16 cellular contexts compared by ENCODE assay signal in genomic region chr11:698493-699115, GRCh38. TPM values are rescaled to one million over a fixed set of nuclear protein-coding genes. Genes with fewer than 3 reads are reported as not detected.
A peak's percentile ranks its signal among the peaks of the same experiment; 100 is the strongest.
DNase-seq lines count a peak whose midpoint lies in the region; ATAC-seq and TF ChIP-seq lines count a peak whose summit lies in the region.
"Had no signal": no experiment of that assay in that cellular context is flagged by ENCODE, and none has a peak within 500 bp of the region (broad histone marks: within the 10 kb centered on the region; RNA-seq: fewer than 3 reads in every experiment).

No MANE protein-coding gene starts in this region.

- peaks cover 24% of the 10 kb centered on the region for H3K36me3 Mint-ChIP-seq in activated B cell treated with CpG ODN at 0.5 μM for 24 hours (ENCODE audit: low read depth)

- H3K27me3 Mint-ChIP-seq in activated B cell treated with CpG ODN at 0.5 μM for 24 hours: no peaks in the 10 kb centered on the region
- H3K27me3 Mint-ChIP-seq: activated CD4-positive, alpha-beta memory T cell treated with anti-CD3 and anti-CD28 coated beads for 36 hours; central memory CD8-positive, alpha-beta T cell; stimulated activated naive CD8-positive, alpha-beta T cell treated with anti-CD3 and anti-CD28 coated beads, Interleukin-15, amount 100 ng/mL, for 72 hours had no signal

- peak overlapping the region; percentile 94 for H3K27ac Mint-ChIP-seq in activated B cell treated with CpG ODN at 0.5 μM for 24 hours

- H3K9ac ChIP-seq in HUES48 (ENCODE audit: low read depth, low read length) (no peak overlapping the region), stomach smooth muscle (ENCODE audit: low read length in 2 of 2) (peak overlapping the region in 1 of 2 donors; percentile 61)

- H3K27me3 ChIP-seq in HUES48 (ENCODE audit: control insufficient read depth, insufficient read depth, low read length) (no peaks in the 10 kb centered on the region), gastroesophageal sphincter (no peaks in the 10 kb centered on the region), stomach smooth muscle (ENCODE audit: control insufficient read depth in 1 of 2, insufficient read depth in 2 of 2, low read length in 2 of 2) (no peaks in the 10 kb centered on the region)

- ATAC-seq in activated B cell treated with CpG ODN at 0.5 μM for 24 hours (ENCODE audit: low read depth) (no peak), gastroesophageal sphincter (no peak)
- ATAC-seq: stimulated activated naive CD8-positive, alpha-beta T cell treated with anti-CD3 and anti-CD28 coated beads, Interleukin-15, amount 100 ng/mL, for 72 hours had no signal

- TF ChIP-seq CTCF in activated B cell treated with CpG ODN at 0.5 μM for 24 hours (IDR thresholded peaks at IDR 0.05) (no peak), gastroesophageal sphincter (IDR thresholded peaks at IDR 0.05) (no peak)

- H3K9me3 ChIP-seq in HUES48 (ENCODE audit: control insufficient read depth, insufficient read depth, low read length): no peaks in the 10 kb centered on the region
- H3K9me3 ChIP-seq in gastroesophageal sphincter: no peaks in the 10 kb centered on the region
- H3K9me3 ChIP-seq in stomach smooth muscle (ENCODE audit: control insufficient read depth in 2 of 2, low read length in 2 of 2): no peaks in the 10 kb centered on the region

- no peaks in the 10 kb centered on the region for H3K9me3 Mint-ChIP-seq in activated B cell treated with CpG ODN at 0.5 μM for 24 hours
- H3K9me3 Mint-ChIP-seq: activated CD4-positive, alpha-beta memory T cell treated with anti-CD3 and anti-CD28 coated beads for 36 hours; activated naive CD4-positive, alpha-beta T cell treated with anti-CD3 and anti-CD28 coated beads, Interleukin-2, amount 10 ng/mL, durations not matched to agents 7 days and 5 days; central memory CD8-positive, alpha-beta T cell; stimulated activated naive CD8-positive, alpha-beta T cell treated with anti-CD3 and anti-CD28 coated beads, Interleukin-15, amount 100 ng/mL, for 72 hours had no signal

- no peak overlapping the region for H3K4me3 ChIP-seq in HUES48 (ENCODE audit: low read depth, low read length)
- no peak overlapping the region for H3K4me3 ChIP-seq in gastroesophageal sphincter
- H3K4me3 ChIP-seq in stomach smooth muscle (ENCODE audit: low read length in 2 of 2): no peak overlapping the region

- H3K27ac ChIP-seq in HUES48 (ENCODE audit: low read depth, low read length) (peak overlapping the region; percentile 88), gastroesophageal sphincter (peak overlapping the region in 3 of 4 donors; percentile 98 to 99 (median 99)), stomach smooth muscle (ENCODE audit: low read length) (peak overlapping the region; percentile 98)

- H3K36me3 ChIP-seq in HUES48 (ENCODE audit: control insufficient read depth, insufficient read depth, low read length): peaks cover 15% of the 10 kb centered on the region
- peaks cover 0 to 46% of the 10 kb centered on the region in 2 donors for H3K36me3 ChIP-seq in gastroesophageal sphincter
- peaks cover 4 to 8% of the 10 kb centered on the region in 2 donors for H3K36me3 ChIP-seq in stomach smooth muscle (ENCODE audit: control insufficient read depth in 2 of 2, insufficient read depth in 2 of 2, low read length in 2 of 2)

- no peak for TF ChIP-seq POLR2A in gastroesophageal sphincter (IDR thresholded peaks at IDR 0.05)

- CTCF ChIA-PET in activated B cell treated with CpG ODN at 0.5 μM for 24 hours (lab: Charles Lee): interaction anchor here (1.0 to 9.7 kb wide), 2 partner anchors 26 to 144 kb away, joined by 3 to 70 read pairs; no protein-coding TSS in a partner anchor

- intact Hi-C loops in activated B cell treated with CpG ODN at 0.5 μM for 24 hours (cut with micrococcal nuclease): loop anchor here (10.0 kb wide), 1 partner anchor 686 kb away; the partner anchor contains the start of gene BRSK2

- TF ChIP-seq EP300 in gastroesophageal sphincter (IDR thresholded peaks at IDR 0.05): no peak

- peaks cover 19% of the 10 kb centered on the region for H3K4me1 ChIP-seq in HUES48 (ENCODE audit: control insufficient read depth, insufficient read depth, low read length)
- H3K4me1 ChIP-seq in gastroesophageal sphincter: peaks cover 0 to 62% (median 29%) of the 10 kb centered on the region in 3 donors
- H3K4me1 ChIP-seq in stomach smooth muscle (ENCODE audit: control insufficient read depth, insufficient read depth, low read length): peaks cover 48% of the 10 kb centered on the region

- no peak for DNase-seq in activated B cell treated with CpG ODN at 0.5 μM for 24 hours
- DNase-seq in mucosa of gallbladder (ENCODE audit: low spot score): no peak
- DNase-seq in DMS53 treated with DMSO at 0.1 percent for 48 hours (lab: John Stamatoyannopoulos, UW; ENCODE audit: unreplicated experiment): no peak
- DNase-seq in T1000 (lab: John Stamatoyannopoulos, UW): no peak
- DNase-seq in CD1c-positive myeloid dendritic cell (ENCODE audit: extremely low spot score): no peak
- DNase-seq: activated CD4-positive, alpha-beta memory T cell treated with anti-CD3 and anti-CD28 coated beads for 36 hours; activated naive CD4-positive, alpha-beta T cell treated with anti-CD3 and anti-CD28 coated beads, Interleukin-2, amount 10 ng/mL, durations not matched to agents 7 days and 5 days; MM.1S; NCI-H2107; stimulated activated CD4-positive, alpha-beta T cell treated with anti-CD3 and anti-CD28 coated beads, Interleukin-4, amount 100 ng/mL, for 24 hours; stimulated activated naive CD8-positive, alpha-beta T cell treated with anti-CD3 and anti-CD28 coated beads, Interleukin-15, amount 100 ng/mL, for 72 hours; SW 1271 had no signal

- POLR2A ChIA-PET in activated B cell treated with CpG ODN at 0.5 μM for 24 hours (lab: Charles Lee): interaction anchor here (0.6 to 6.1 kb wide), 3 partner anchors 24 to 86 kb away, joined by 3 to 95 read pairs (median 26); partner anchors contain the start of gene IRF7

- H3K4me3 Mint-ChIP-seq in activated B cell treated with CpG ODN at 0.5 μM for 24 hours: no peak overlapping the region

- WGBS in gastroesophageal sphincter (ENCODE audit: low coverage in 1 of 2), 2 donors: 77% methylated on average over 9 to 14 of the region's 17 CpGs

- peaks cover 29% of the 10 kb centered on the region for H3K4me1 Mint-ChIP-seq in activated B cell treated with CpG ODN at 0.5 μM for 24 hours

RNA-seq across cellular contexts. Expression of gene TMEM80, which starts 3.0 kb away (rescaled TPM):
- total RNA-seq in activated B cell treated with CpG ODN at 0.5 μM for 24 hours (34.1 and 44.4 TPM in 2 replicates), gastroesophageal sphincter (10 to 100 TPM; 35.6 to 65.8 (median 48.6) TPM), mucosa of gallbladder (52.0 TPM)

RNA-seq across cellular contexts. Expression of gene DEAF1, which starts 3.6 kb away (rescaled TPM):
- 36.1 and 39.8 TPM in 2 replicates for total RNA-seq in activated B cell treated with CpG ODN at 0.5 μM for 24 hours
- 10 to 100 TPM; 19.9 to 45.0 (median 35.0) TPM for total RNA-seq in gastroesophageal sphincter
- total RNA-seq in mucosa of gallbladder: 45.0 TPM

RNA-seq across cellular contexts. Expression of gene EPS8L2, which starts 7.4 kb away (rescaled TPM):
- total RNA-seq in activated B cell treated with CpG ODN at 0.5 μM for 24 hours (5.6 and 5.9 TPM in 2 replicates), gastroesophageal sphincter (10 to 100 TPM in 3 of 4 donors, 1 to 10 TPM in 1; 9.7 to 33.9 (median 24.0) TPM), mucosa of gallbladder (228 TPM)

RNA-seq across cellular contexts. Expression of gene TALDO1, which starts 48.7 kb away (rescaled TPM):
- total RNA-seq in activated B cell treated with CpG ODN at 0.5 μM for 24 hours (194 and 244 TPM in 2 replicates), gastroesophageal sphincter (100 to 1,000 TPM; 161 to 201 (median 185) TPM), mucosa of gallbladder (176 TPM)
